Comparison of ENCODE assay signal across 8 cellular contexts in genomic region chr1:37553598-37553926, GRCh38. TPM values are rescaled to one million over a fixed set of nuclear protein-coding genes. Genes with fewer than 3 reads are reported as not detected.
DNase-seq lines count a peak whose midpoint lies in the region; ATAC-seq and TF ChIP-seq lines count a peak whose summit lies in the region.

No MANE protein-coding gene starts in this region.

- H3K36me3 Mint-ChIP-seq in CD14-positive monocyte = peaks cover 33 to 37% of the 10 kb centered on the region in 2 donors
- H3K36me3 Mint-ChIP-seq in natural killer cell treated with Interleukin-12 subunit alpha and Interleukin-12 subunit beta and Interleukin-15 and Interleukin-18, amount 100 ng/mL, for 72 hours = peaks cover 24% of the 10 kb centered on the region

- H3K4me3 Mint-ChIP-seq in CD14-positive monocyte = peak overlapping the region; percentile 92 to 96
- peak overlapping the region; percentile 98 for H3K4me3 Mint-ChIP-seq in natural killer cell treated with Interleukin-12 subunit alpha and Interleukin-12 subunit beta and Interleukin-15 and Interleukin-18, amount 100 ng/mL, for 72 hours

- TF ChIP-seq CTCF in CD14-positive monocyte (IDR thresholded peaks at IDR 0.05) (no peak), choroid plexus epithelial cell (conservative IDR thresholded peaks at IDR 0.05; ENCODE audit: low read depth, low read length) (no peak), GM10266 (IDR thresholded peaks at IDR 0.05; ENCODE audit: control insufficient read depth, insufficient read depth, low read depth, missing control alignments) (no peak)

- intact Hi-C loops in CD14-positive monocyte (cut with micrococcal nuclease) = loop anchor here in 1 of 2 donors (2.0 to 10.0 kb wide), 3 partner anchors 41 to 461 kb away; partner anchors contain the start of genes CDCA8, MEAF6 and UTP11

- DNase-seq in CD14-positive monocyte (ENCODE audit: low spot score) = no peak
- no peak for DNase-seq in Jurkat, Clone E6-1 (ENCODE audit: low read depth, low spot score)
- DNase-seq in choroid plexus epithelial cell (ENCODE audit: low read depth) = no peak
- no peak for DNase-seq in natural killer cell treated with Interleukin-12 subunit alpha and Interleukin-12 subunit beta and Interleukin-15 and Interleukin-18, amount 100 ng/mL, for 72 hours (ENCODE audit: low spot score)
- no peak for DNase-seq in Kasumi-1 (lab: John Stamatoyannopoulos, UW)
- DNase-seq in GM10266 (ENCODE audit: extremely low spot score) = no peak
- no peak for DNase-seq in activated gamma-delta T cell treated with Interleukin-2 at 50 U/mL for 16 hours

- H3K4me1 Mint-ChIP-seq in CD14-positive monocyte = peaks cover 24% of the 10 kb centered on the region
- H3K4me1 Mint-ChIP-seq in natural killer cell treated with Interleukin-12 subunit alpha and Interleukin-12 subunit beta and Interleukin-15 and Interleukin-18, amount 100 ng/mL, for 72 hours (ENCODE audit: low read depth in 2 of 2) = peaks cover 26 to 43% of the 10 kb centered on the region in 2 donors

- H3K4me3 ChIP-seq in Jurkat, Clone E6-1 (ENCODE audit: low read length) = peak overlapping the region; percentile 99
- H3K4me3 ChIP-seq in choroid plexus epithelial cell (ENCODE audit: low read depth, low read length) = peak overlapping the region; percentile 100

- ATAC-seq in natural killer cell treated with Interleukin-12 subunit alpha and Interleukin-12 subunit beta and Interleukin-15 and Interleukin-18, amount 100 ng/mL, for 72 hours = no peak
- ATAC-seq in HG03571 (IDR thresholded peaks at IDR 0.05; ENCODE audit: unreplicated experiment) = no peak

- H3K27me3 Mint-ChIP-seq in CD14-positive monocyte (ENCODE audit: low read depth in 3 of 3) = no peaks in the 10 kb centered on the region
- H3K27me3 Mint-ChIP-seq in natural killer cell treated with Interleukin-12 subunit alpha and Interleukin-12 subunit beta and Interleukin-15 and Interleukin-18, amount 100 ng/mL, for 72 hours = peaks cover 0 to 7% of the 10 kb centered on the region in 2 donors

- peaks cover 0 to 9% (median 0%) of the 10 kb centered on the region in 7 donors for H3K9me3 Mint-ChIP-seq in CD14-positive monocyte
- no peaks in the 10 kb centered on the region for H3K9me3 Mint-ChIP-seq in natural killer cell treated with Interleukin-12 subunit alpha and Interleukin-12 subunit beta and Interleukin-15 and Interleukin-18, amount 100 ng/mL, for 72 hours

- H3K27ac Mint-ChIP-seq in CD14-positive monocyte = peak overlapping the region; percentile 88 to 98 (median 96)
- H3K27ac Mint-ChIP-seq in natural killer cell treated with Interleukin-12 subunit alpha and Interleukin-12 subunit beta and Interleukin-15 and Interleukin-18, amount 100 ng/mL, for 72 hours = peak overlapping the region; percentile 93 to 98

RNA-seq across cellular contexts. Expression of gene SNIP1, which starts 0.5 kb away (rescaled TPM):
- 1 to 10 TPM; 1.6 to 3.3 TPM for polyA plus RNA-seq in CD14-positive monocyte
- 22.9 TPM for polyA plus RNA-seq in Jurkat, Clone E6-1 (2012; ENCODE audit: insufficient read depth, insufficient read length)
- 10 to 100 TPM; 31.4 to 35.8 TPM for total RNA-seq in natural killer cell treated with Interleukin-12 subunit alpha and Interleukin-12 subunit beta and Interleukin-15 and Interleukin-18, amount 100 ng/mL, for 72 hours

RNA-seq across cellular contexts. Expression of gene DNALI1, which starts 3.2 kb away (rescaled TPM):
- not detected for polyA plus RNA-seq in CD14-positive monocyte
- polyA plus RNA-seq in Jurkat, Clone E6-1 (2012; ENCODE audit: insufficient read depth, insufficient read length) = not detected
- not detected for total RNA-seq in natural killer cell treated with Interleukin-12 subunit alpha and Interleukin-12 subunit beta and Interleukin-15 and Interleukin-18, amount 100 ng/mL, for 72 hours

RNA-seq across cellular contexts. Expression of gene MEAF6, which starts 39.0 kb away (rescaled TPM):
- 10 to 100 TPM; 79.2 to 99.8 TPM for polyA plus RNA-seq in CD14-positive monocyte
- polyA plus RNA-seq in Jurkat, Clone E6-1 (2012; ENCODE audit: insufficient read depth, insufficient read length) = 104 TPM
- 10 to 100 TPM; 49.2 to 53.2 TPM for total RNA-seq in natural killer cell treated with Interleukin-12 subunit alpha and Interleukin-12 subunit beta and Interleukin-15 and Interleukin-18, amount 100 ng/mL, for 72 hours

RNA-seq across cellular contexts. Expression of gene GNL2, which starts 42.2 kb away (rescaled TPM):
- 10 to 100 TPM; 35.4 to 37.2 TPM for polyA plus RNA-seq in CD14-positive monocyte
- 122 TPM for polyA plus RNA-seq in Jurkat, Clone E6-1 (2012; ENCODE audit: insufficient read depth, insufficient read length)
- 10 to 100 TPM; 69.8 to 90.5 TPM for total RNA-seq in natural killer cell treated with Interleukin-12 subunit alpha and Interleukin-12 subunit beta and Interleukin-15 and Interleukin-18, amount 100 ng/mL, for 72 hours
